Comparison of ENCODE assay signal across 28 cellular contexts in genomic region chr17:28498652-28499365, GRCh38. TPM values are rescaled to one million over a fixed set of nuclear protein-coding genes. Genes with fewer than 3 reads are reported as not detected.
"Had no signal": no experiment of that assay in that cellular context is flagged by ENCODE, and none has a peak within 500 bp of the region (broad histone marks: within the 10 kb centered on the region; RNA-seq: fewer than 3 reads in every experiment).

No MANE protein-coding gene starts in this region.

- H3K27ac Mint-ChIP-seq: activated CD4-positive, alpha-beta memory T cell treated with anti-CD3 and anti-CD28 coated beads, Interleukin-2, amount 10 ng/mL, durations not matched to agents 7 days and 5 days; activated CD4-positive, alpha-beta T cell treated with anti-CD3 and anti-CD28 coated beads, Interleukin-2, amount 10 ng/mL, durations not matched to agents 7 days and 5 days; activated T-helper 17 cell treated with anti-CD3 and anti-CD28 coated beads, Interleukin-2, amount 50 U/mL, for 72 hours; effector memory CD8-positive, alpha-beta T cell; immature natural killer cell; memory B cell; natural killer cell; neural progenitor cell; T-helper 1 cell treated with Interleukin-12 subunit alpha and Interleukin-12 subunit beta and Interleukin-4 antibody, amounts not matched to agents 30 μg/mL and 1 μg/mL, for 36 hours; WTC11 had no signal

- H3K36me3 ChIP-seq: neural progenitor cell, spleen, suprapubic skin, tibial artery had no signal

- H3K4me3 ChIP-seq: coronary artery, neural progenitor cell, spleen, suprapubic skin, tibial artery had no signal

- H3K27me3 ChIP-seq: neural progenitor cell had no signal

- H3K4me3 Mint-ChIP-seq: activated CD4-positive, alpha-beta memory T cell treated with anti-CD3 and anti-CD28 coated beads, Interleukin-2, amount 10 ng/mL, durations not matched to agents 7 days and 5 days; activated CD4-positive, alpha-beta T cell treated with anti-CD3 and anti-CD28 coated beads, Interleukin-2, amount 10 ng/mL, durations not matched to agents 7 days and 5 days; activated T-cell treated with anti-CD3 and anti-CD28 coated beads, Interleukin-2, amount 50 U/mL, for 4 hours; activated T-helper 17 cell treated with anti-CD3 and anti-CD28 coated beads, Interleukin-2, amount 50 U/mL, for 72 hours; effector memory CD8-positive, alpha-beta T cell; immature natural killer cell; memory B cell; natural killer cell; neural progenitor cell; T-helper 1 cell treated with Interleukin-12 subunit alpha and Interleukin-12 subunit beta and Interleukin-4 antibody, amounts not matched to agents 30 μg/mL and 1 μg/mL, for 36 hours; WTC11 had no signal

- H3K27ac ChIP-seq: coronary artery, neural progenitor cell, spleen, suprapubic skin, tibial artery had no signal

- DNase-seq: activated CD4-positive, alpha-beta memory T cell treated with anti-CD3 and anti-CD28 coated beads, Interleukin-2, amount 10 ng/mL, durations not matched to agents 7 days and 5 days; activated CD4-positive, alpha-beta T cell treated with anti-CD3 and anti-CD28 coated beads for 1 hour; activated CD4-positive, alpha-beta T cell treated with anti-CD3 and anti-CD28 coated beads, Interleukin-2, amount 10 ng/mL, durations not matched to agents 7 days and 5 days; activated gamma-delta T cell treated with Interleukin-2 at 50 U/mL for 16 hours; activated naive CD4-positive, alpha-beta T cell treated with anti-CD3 and anti-CD28 coated beads, Interleukin-2, amount 50 U/mL, for 16 hours; activated T-cell treated with anti-CD3 and anti-CD28 coated beads, Interleukin-2, amount 50 U/mL, for 4 hours; amygdala; effector memory CD8-positive, alpha-beta T cell; foreskin fibroblast; head of caudate nucleus; hypothalamus; immature natural killer cell; kidney; natural killer cell; spleen; stimulated activated naive CD4-positive, alpha-beta T cell; T-helper 9 cell; tibial artery had no signal

- H3K9me3 ChIP-seq: spleen, suprapubic skin, tibial artery had no signal

- H3K4me2 ChIP-seq: neural progenitor cell had no signal

- H3K9me3 Mint-ChIP-seq: activated CD4-positive, alpha-beta memory T cell treated with anti-CD3 and anti-CD28 coated beads, Interleukin-2, amount 10 ng/mL, durations not matched to agents 7 days and 5 days; activated CD4-positive, alpha-beta T cell treated with anti-CD3 and anti-CD28 coated beads, Interleukin-2, amount 10 ng/mL, durations not matched to agents 7 days and 5 days; activated T-cell treated with anti-CD3 and anti-CD28 coated beads, Interleukin-2, amount 50 U/mL, for 4 hours; activated T-helper 17 cell treated with anti-CD3 and anti-CD28 coated beads, Interleukin-2, amount 50 U/mL, for 72 hours; effector memory CD8-positive, alpha-beta T cell; immature natural killer cell; memory B cell; natural killer cell; neural progenitor cell; T-helper 1 cell treated with Interleukin-12 subunit alpha and Interleukin-12 subunit beta and Interleukin-4 antibody, amounts not matched to agents 30 μg/mL and 1 μg/mL, for 36 hours; WTC11 had no signal

- H3K36me3 Mint-ChIP-seq: immature natural killer cell, memory B cell, natural killer cell, neural progenitor cell, WTC11 had no signal

- H3K27me3 Mint-ChIP-seq: activated CD4-positive, alpha-beta memory T cell treated with anti-CD3 and anti-CD28 coated beads, Interleukin-2, amount 10 ng/mL, durations not matched to agents 7 days and 5 days; activated CD4-positive, alpha-beta T cell treated with anti-CD3 and anti-CD28 coated beads, Interleukin-2, amount 10 ng/mL, durations not matched to agents 7 days and 5 days; activated T-helper 17 cell treated with anti-CD3 and anti-CD28 coated beads, Interleukin-2, amount 50 U/mL, for 72 hours; memory B cell had no signal

- H3K9ac ChIP-seq: neural progenitor cell had no signal

- H3K4me1 Mint-ChIP-seq: activated CD4-positive, alpha-beta memory T cell treated with anti-CD3 and anti-CD28 coated beads, Interleukin-2, amount 10 ng/mL, durations not matched to agents 7 days and 5 days; activated CD4-positive, alpha-beta T cell treated with anti-CD3 and anti-CD28 coated beads, Interleukin-2, amount 10 ng/mL, durations not matched to agents 7 days and 5 days; activated T-helper 17 cell treated with anti-CD3 and anti-CD28 coated beads, Interleukin-2, amount 50 U/mL, for 72 hours; immature natural killer cell; natural killer cell had no signal

RNA-seq across cellular contexts. Expression of gene FOXN1, which starts 7.3 kb away (rescaled TPM):
- total RNA-seq: activated CD4-positive, alpha-beta memory T cell treated with anti-CD3 and anti-CD28 coated beads, Interleukin-2, amount 10 ng/mL, durations not matched to agents 7 days and 5 days; activated CD4-positive, alpha-beta T cell treated with anti-CD3 and anti-CD28 coated beads, Interleukin-2, amount 10 ng/mL, durations not matched to agents 7 days and 5 days; activated T-cell treated with anti-CD3 and anti-CD28 coated beads, Interleukin-2, amount 50 U/mL, for 4 hours; activated T-helper 17 cell treated with anti-CD3 and anti-CD28 coated beads, Interleukin-2, amount 50 U/mL, for 72 hours; bronchial epithelial cell; kidney; natural killer cell; omental fat pad; right cardiac atrium; spleen; WTC11 had no signal
- polyA plus RNA-seq: immature natural killer cell, right cardiac atrium, spleen had no signal

RNA-seq across cellular contexts. Expression of gene SLC13A2, which starts 25.4 kb away (rescaled TPM):
- total RNA-seq: activated CD4-positive, alpha-beta memory T cell treated with anti-CD3 and anti-CD28 coated beads, Interleukin-2, amount 10 ng/mL, durations not matched to agents 7 days and 5 days; activated CD4-positive, alpha-beta T cell treated with anti-CD3 and anti-CD28 coated beads, Interleukin-2, amount 10 ng/mL, durations not matched to agents 7 days and 5 days; activated T-cell treated with anti-CD3 and anti-CD28 coated beads, Interleukin-2, amount 50 U/mL, for 4 hours; activated T-helper 17 cell treated with anti-CD3 and anti-CD28 coated beads, Interleukin-2, amount 50 U/mL, for 72 hours; bronchial epithelial cell; natural killer cell; omental fat pad; right cardiac atrium; spleen; WTC11 had no signal
- polyA plus RNA-seq: immature natural killer cell, right cardiac atrium had no signal
